Comparison of ENCODE assay signal across 11 cellular contexts in genomic region chr18:13579874-13580273, GRCh38.
A peak's percentile ranks its signal among the peaks of the same experiment; 100 is the strongest.
DNase-seq lines count a peak whose midpoint lies in the region; ATAC-seq and TF ChIP-seq lines count a peak whose summit lies in the region.
"Had no signal": no experiment of that assay in that cellular context is flagged by ENCODE, and none has a peak within 500 bp of the region (broad histone marks: within the 10 kb centered on the region; RNA-seq: fewer than 3 reads in every experiment).

No MANE protein-coding gene starts in this region.

- no peak for TF ChIP-seq POLR2A in gastroesophageal sphincter (IDR thresholded peaks at IDR 0.05)

- intact Hi-C loops in aorta (cut with DNase I), result no loop called here

- H3K9ac ChIP-seq in smooth muscle cell (ENCODE audit: low read depth), result no peak overlapping the region

- 21 to 29% methylated on average over 2 of the region's 3 CpGs for WGBS in gastroesophageal sphincter (ENCODE audit: low coverage in 1 of 2), 2 donors
- WGBS in aorta, 2 donors, result 70 to 74% methylated on average over 3 of the region's 3 CpGs
- 70% methylated on average over 3 of the region's 3 CpGs for WGBS in smooth muscle cell (ENCODE audit: low lambda C conversion rate)

- peaks cover 9% of the 10 kb centered on the region for H3K36me3 Mint-ChIP-seq in activated T-cell treated with anti-CD3 and anti-CD28 coated beads, Interleukin-2, amount 50 U/mL, for 4 hours (ENCODE audit: insufficient read depth)

- ATAC-seq in activated T-cell treated with anti-CD3 and anti-CD28 coated beads, Interleukin-2, amount 50 U/mL, for 4 hours, result no peak
- peak; percentile 10 for ATAC-seq in gastroesophageal sphincter
- ATAC-seq in aorta (ENCODE audit: low FRiP score), result no peak
- ATAC-seq in HG02798 (IDR thresholded peaks at IDR 0.05; ENCODE audit: poor library complexity, unreplicated experiment), result no peak

- peaks cover 13% of the 10 kb centered on the region for H3K79me2 ChIP-seq in smooth muscle cell (ENCODE audit: low read depth)

- H3K4me1 Mint-ChIP-seq in activated T-cell treated with anti-CD3 and anti-CD28 coated beads, Interleukin-2, amount 50 U/mL, for 4 hours (ENCODE audit: low read depth), result peaks cover 50% of the 10 kb centered on the region

- H3K4me3 Mint-ChIP-seq in activated T-cell treated with anti-CD3 and anti-CD28 coated beads, Interleukin-2, amount 50 U/mL, for 4 hours, result peak overlapping the region; percentile 20
- H3K4me3 Mint-ChIP-seq: HFFc6 had no signal

- no peak for DNase-seq in activated T-cell treated with anti-CD3 and anti-CD28 coated beads, Interleukin-2, amount 50 U/mL, for 4 hours
- DNase-seq in activated T-cell treated with anti-CD3 and anti-CD28 coated beads for 4 hours (no peak), NOMO-1 treated with dmso at 0.1 percent for 144 hours (lab: John Stamatoyannopoulos, UW; ENCODE audit: unreplicated experiment) (peak; percentile 29), superior temporal gyrus (ENCODE audit: extremely low spot score) (peak; percentile 46), aorta (no peak), smooth muscle cell (lab: John Stamatoyannopoulos, UW; ENCODE audit: unreplicated experiment) (no peak)
- DNase-seq: HFFc6, mammary epithelial cell had no signal

- H3K4me3 ChIP-seq in gastroesophageal sphincter (no peak overlapping the region), aorta (ENCODE audit: low read length in 2 of 2) (no peak overlapping the region), smooth muscle cell (no peak overlapping the region)
- H3K4me3 ChIP-seq: skin epidermis had no signal

- no peaks in the 10 kb centered on the region for H3K9me3 Mint-ChIP-seq in activated T-cell treated with anti-CD3 and anti-CD28 coated beads, Interleukin-2, amount 50 U/mL, for 4 hours
- H3K9me3 Mint-ChIP-seq: HFFc6 had no signal

- peaks cover 8% of the 10 kb centered on the region for H3F3A ChIP-seq in smooth muscle cell (ENCODE audit: low read depth)

- TF ChIP-seq CTCF in gastroesophageal sphincter (IDR thresholded peaks at IDR 0.05), result no peak
- no peak for TF ChIP-seq CTCF in smooth muscle cell (IDR thresholded peaks at IDR 0.05; ENCODE audit: borderline replicate concordance, insufficient read depth, poor library complexity, severe bottlenecking)

- H3K27me3 Mint-ChIP-seq in activated T-cell treated with anti-CD3 and anti-CD28 coated beads, Interleukin-2, amount 50 U/mL, for 4 hours (ENCODE audit: low read depth), result no peaks in the 10 kb centered on the region

- peaks cover 68% of the 10 kb centered on the region for H4K20me1 ChIP-seq in smooth muscle cell (ENCODE audit: low read depth)

- no peak overlapping the region for H3K4me2 ChIP-seq in smooth muscle cell

- no peak for TF ChIP-seq EP300 in gastroesophageal sphincter (IDR thresholded peaks at IDR 0.05)

- no peaks in the 10 kb centered on the region for H3K27me3 ChIP-seq in gastroesophageal sphincter
- no peaks in the 10 kb centered on the region for H3K27me3 ChIP-seq in aorta (ENCODE audit: control insufficient read depth in 1 of 2, insufficient read depth in 2 of 2, low read length in 1 of 2)
- no peaks in the 10 kb centered on the region for H3K27me3 ChIP-seq in smooth muscle cell (ENCODE audit: low read depth)

- H2AFZ ChIP-seq in smooth muscle cell (ENCODE audit: low read depth), result no peak overlapping the region

- no peaks in the 10 kb centered on the region for H3K36me3 ChIP-seq in gastroesophageal sphincter
- no peaks in the 10 kb centered on the region for H3K36me3 ChIP-seq in aorta (ENCODE audit: control insufficient read depth in 1 of 2, insufficient read depth in 2 of 2, low read length in 1 of 2)
- H3K36me3 ChIP-seq in smooth muscle cell (ENCODE audit: low read depth), result no peaks in the 10 kb centered on the region

- H3K4me1 ChIP-seq in gastroesophageal sphincter, result peaks cover 0 to 62% (median 6%) of the 10 kb centered on the region in 3 donors
- H3K4me1 ChIP-seq in aorta (ENCODE audit: control insufficient read depth in 1 of 2, insufficient read depth in 2 of 2, low read length in 2 of 2), result no peaks in the 10 kb centered on the region
- H3K4me1 ChIP-seq in smooth muscle cell (ENCODE audit: low read depth), result no peaks in the 10 kb centered on the region

- H3K9me3 ChIP-seq in gastroesophageal sphincter (no peaks in the 10 kb centered on the region), aorta (ENCODE audit: control insufficient read depth, low read length) (no peaks in the 10 kb centered on the region), smooth muscle cell (replicated peaks; ENCODE audit: low read depth) (no peaks in the 10 kb centered on the region)

- H3K27ac ChIP-seq in gastroesophageal sphincter (no peak overlapping the region), aorta (ENCODE audit: low read depth in 1 of 2, low read length in 2 of 2) (no peak overlapping the region), smooth muscle cell (ENCODE audit: low read depth) (no peak overlapping the region)
- H3K27ac ChIP-seq: skin epidermis had no signal

Comparison
In these comparisons a context has a peak if more than half of its experiments do, and no peak if none do; other contexts are left out.
1. DNase-seq: peak in NOMO-1 treated with dmso at 0.1 percent for 144 hours (single experiment) and superior temporal gyrus (single experiment); none in activated T-cell treated with anti-CD3 and anti-CD28 coated beads, Interleukin-2, amount 50 U/mL, for 4 hours (single experiment), activated T-cell treated with anti-CD3 and anti-CD28 coated beads for 4 hours (single experiment), aorta (0 of 2) and smooth muscle cell (single experiment).